ENCODE assay signal across 1 cellular context in genomic region chr3:48299746-48300361, GRCh38.
TF ChIP-seq lines count a peak whose summit lies in the region.

No MANE protein-coding gene starts in this region.

TF ChIP-seq in A549, 52 proteins besides CTCF, POLR2A, EP300 and RAD21:
- TF ChIP-seq BHLHE40 (IDR thresholded peaks at IDR 0.05; ENCODE audit: low read depth, low read length) (no peak), MAX (IDR thresholded peaks at IDR 0.05) (no peak), ZSCAN20 (CRISPR knock-in tag; IDR thresholded peaks at IDR 0.05) (no peak), HDAC2 (IDR thresholded peaks at IDR 0.05) (no peak), FOXS1 (CRISPR knock-in tag; IDR thresholded peaks at IDR 0.05) (no peak), JUN (IDR thresholded peaks at IDR 0.05) (no peak), NFE2L2 (conservative IDR thresholded peaks at IDR 0.05; ENCODE audit: low read length) (no peak), GATA3 (IDR thresholded peaks at IDR 0.05; ENCODE audit: borderline replicate concordance) (no peak), ZNF302 (CRISPR knock-in tag; IDR thresholded peaks at IDR 0.05) (no peak), RNF2 (IDR thresholded peaks at IDR 0.05; ENCODE audit: borderline replicate concordance, low read depth) (no peak), ESRRA (IDR thresholded peaks at IDR 0.05; ENCODE audit: borderline replicate concordance, low read length) (no peak), HES2 (IDR thresholded peaks at IDR 0.05) (no peak), KDM5A (IDR thresholded peaks at IDR 0.05) (no peak)
- TF ChIP-seq, protein P1, sequence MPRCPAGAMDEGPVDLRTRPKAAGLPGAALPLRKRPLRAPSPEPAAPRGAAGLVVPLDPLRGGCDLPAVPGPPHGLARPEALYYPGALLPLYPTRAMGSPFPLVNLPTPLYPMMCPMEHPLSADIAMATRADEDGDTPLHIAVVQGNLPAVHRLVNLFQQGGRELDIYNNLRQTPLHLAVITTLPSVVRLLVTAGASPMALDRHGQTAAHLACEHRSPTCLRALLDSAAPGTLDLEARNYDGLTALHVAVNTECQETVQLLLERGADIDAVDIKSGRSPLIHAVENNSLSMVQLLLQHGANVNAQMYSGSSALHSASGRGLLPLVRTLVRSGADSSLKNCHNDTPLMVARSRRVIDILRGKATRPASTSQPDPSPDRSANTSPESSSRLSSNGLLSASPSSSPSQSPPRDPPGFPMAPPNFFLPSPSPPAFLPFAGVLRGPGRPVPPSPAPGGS (IDR thresholded peaks at IDR 0.05) = no peak
